Comparison of ENCODE assay signal across 21 cellular contexts in genomic region chr1:166859597-166859996, GRCh38. TPM values are rescaled to one million over a fixed set of nuclear protein-coding genes. Genes with fewer than 3 reads are reported as not detected.
DNase-seq lines count a peak whose midpoint lies in the region; ATAC-seq and TF ChIP-seq lines count a peak whose summit lies in the region.
"Had no signal": no experiment of that assay in that cellular context is flagged by ENCODE, and none has a peak within 500 bp of the region (broad histone marks: within the 10 kb centered on the region; RNA-seq: fewer than 3 reads in every experiment).

No MANE protein-coding gene starts in this region.

- DNase-seq in activated T-cell treated with anti-CD3 and anti-CD28 coated beads, Interleukin-2, amount 50 U/mL, for 24 hours: no peak
- DNase-seq in activated T-cell treated with anti-CD3 and anti-CD28 coated beads, Interleukin-2, amount 50 U/mL, for 4 hours: no peak
- DNase-seq in spleen: peak; percentile 75
- DNase-seq in T-helper 2 cell: no peak
- DNase-seq in EL: no peak
- DNase-seq: activated CD4-positive, alpha-beta T cell treated with anti-CD3 and anti-CD28 coated beads, Interleukin-2, amount 10 ng/mL, durations not matched to agents 7 days and 5 days; activated T-cell treated with anti-CD3 and anti-CD28 coated beads, Interleukin-2, amount 50 U/mL, for 48 hours; CD4-positive, CD25-positive, alpha-beta regulatory T cell; DMS79 treated with DMSO at 0.1 percent for 48 hours; IMR-90; islet precursor cell; NCI-H2081; NCI-H526; retina had no signal

- peaks cover 98% of the 10 kb centered on the region for H3K36me3 Mint-ChIP-seq in activated T-cell treated with anti-CD3 and anti-CD28 coated beads, Interleukin-2, amount 50 U/mL, for 24 hours (ENCODE audit: low read depth)
- H3K36me3 Mint-ChIP-seq in activated T-cell treated with anti-CD3 and anti-CD28 coated beads, Interleukin-2, amount 50 U/mL, for 4 hours (ENCODE audit: insufficient read depth): peaks cover 42% of the 10 kb centered on the region

- TF ChIP-seq CTCF in spleen (IDR thresholded peaks at IDR 0.05 in 8 of 11, conservative IDR thresholded peaks at IDR 0.05 in 3 of 11): no peak

- no peak for ATAC-seq in activated T-cell treated with anti-CD3 and anti-CD28 coated beads, Interleukin-2, amount 50 U/mL, for 4 hours
- peak; percentile 62 for ATAC-seq in HG03159 (IDR thresholded peaks at IDR 0.05; ENCODE audit: unreplicated experiment)
- no peak for ATAC-seq in HG03457 (IDR thresholded peaks at IDR 0.05; ENCODE audit: unreplicated experiment)

- no peaks in the 10 kb centered on the region for H3K9me3 ChIP-seq in spleen
- H3K9me3 ChIP-seq: neutrophil, vagina had no signal

- 66 to 87% (median 71%) methylated on average over 4 to 5 of the region's 5 CpGs for WGBS in spleen, 5 donors

- H3K9me3 Mint-ChIP-seq in activated T-cell treated with anti-CD3 and anti-CD28 coated beads, Interleukin-2, amount 50 U/mL, for 24 hours: no peaks in the 10 kb centered on the region
- no peaks in the 10 kb centered on the region for H3K9me3 Mint-ChIP-seq in activated T-cell treated with anti-CD3 and anti-CD28 coated beads, Interleukin-2, amount 50 U/mL, for 4 hours
- H3K9me3 Mint-ChIP-seq: activated CD4-positive, alpha-beta T cell treated with anti-CD3 and anti-CD28 coated beads, Interleukin-2, amount 10 ng/mL, durations not matched to agents 7 days and 5 days; CD4-positive, CD25-positive, alpha-beta regulatory T cell; central memory CD8-positive, alpha-beta T cell had no signal

- peak overlapping the region; percentile 9 for H3K27ac Mint-ChIP-seq in activated T-cell treated with anti-CD3 and anti-CD28 coated beads, Interleukin-2, amount 50 U/mL, for 24 hours
- H3K27ac Mint-ChIP-seq: activated CD4-positive, alpha-beta T cell treated with anti-CD3 and anti-CD28 coated beads, Interleukin-2, amount 10 ng/mL, durations not matched to agents 7 days and 5 days had no signal

- no peaks in the 10 kb centered on the region for H3K27me3 Mint-ChIP-seq in activated T-cell treated with anti-CD3 and anti-CD28 coated beads, Interleukin-2, amount 50 U/mL, for 24 hours
- H3K27me3 Mint-ChIP-seq in activated T-cell treated with anti-CD3 and anti-CD28 coated beads, Interleukin-2, amount 50 U/mL, for 4 hours (ENCODE audit: low read depth): no peaks in the 10 kb centered on the region
- H3K27me3 Mint-ChIP-seq: activated CD4-positive, alpha-beta T cell treated with anti-CD3 and anti-CD28 coated beads, Interleukin-2, amount 10 ng/mL, durations not matched to agents 7 days and 5 days; CD4-positive, CD25-positive, alpha-beta regulatory T cell; central memory CD8-positive, alpha-beta T cell had no signal

- H3K27me3 ChIP-seq in spleen (replicated peaks in 1 of 7): no peaks in the 10 kb centered on the region
- H3K27me3 ChIP-seq: neutrophil, vagina had no signal

- H3K27ac ChIP-seq in cingulate gyrus (ENCODE audit: low read depth, low read length) (peak overlapping the region; percentile 95), spleen (no peak overlapping the region)
- H3K27ac ChIP-seq: neutrophil, SK-N-MC, vagina had no signal

- intact Hi-C loops in spleen (cut with DNase I; ENCODE audit: low total_unique reads): no loop called here

- H3K4me1 ChIP-seq in spleen: no peaks in the 10 kb centered on the region
- H3K4me1 ChIP-seq: vagina had no signal

- no peak for TF ChIP-seq POLR2A in spleen (IDR thresholded peaks at IDR 0.05)

- peaks cover 15% of the 10 kb centered on the region for H3K4me1 Mint-ChIP-seq in activated T-cell treated with anti-CD3 and anti-CD28 coated beads, Interleukin-2, amount 50 U/mL, for 24 hours (ENCODE audit: low read depth)
- H3K4me1 Mint-ChIP-seq in activated T-cell treated with anti-CD3 and anti-CD28 coated beads, Interleukin-2, amount 50 U/mL, for 4 hours (ENCODE audit: low read depth): peaks cover 3% of the 10 kb centered on the region

- peaks cover 0 to 100% (median 63%) of the 10 kb centered on the region in 6 donors for H3K36me3 ChIP-seq in spleen

- H3K4me3 ChIP-seq in spleen: no peak overlapping the region
- H3K4me3 ChIP-seq: SK-N-MC, vagina had no signal

- no peak overlapping the region for H3K4me3 Mint-ChIP-seq in activated T-cell treated with anti-CD3 and anti-CD28 coated beads, Interleukin-2, amount 50 U/mL, for 24 hours
- H3K4me3 Mint-ChIP-seq in activated T-cell treated with anti-CD3 and anti-CD28 coated beads, Interleukin-2, amount 50 U/mL, for 4 hours: no peak overlapping the region
- H3K4me3 Mint-ChIP-seq: activated CD4-positive, alpha-beta T cell treated with anti-CD3 and anti-CD28 coated beads, Interleukin-2, amount 10 ng/mL, durations not matched to agents 7 days and 5 days; CD4-positive, CD25-positive, alpha-beta regulatory T cell; central memory CD8-positive, alpha-beta T cell had no signal

RNA-seq across cellular contexts. Expression of gene TADA1, which starts 16.5 kb away (rescaled TPM):
- 10 to 100 TPM; 19.3 to 20.2 (median 19.7) TPM for total RNA-seq in activated T-cell treated with anti-CD3 and anti-CD28 coated beads, Interleukin-2, amount 50 U/mL, for 4 hours
- total RNA-seq in spleen: 10 to 100 TPM in 4 of 7 donors, 1 to 10 TPM in 3; 9.1 to 15.7 (median 10.2) TPM
- polyA plus RNA-seq in spleen: 10 to 100 TPM in 2 of 3 donors, 1 to 10 TPM in 1; 8.6 to 11.7 (median 10.3) TPM

RNA-seq across cellular contexts. Expression of gene POGK, which starts 20.3 kb away (rescaled TPM):
- total RNA-seq in activated T-cell treated with anti-CD3 and anti-CD28 coated beads, Interleukin-2, amount 50 U/mL, for 4 hours: 10 to 100 TPM; 71.7 to 74.6 (median 71.8) TPM
- 10 to 100 TPM; 33.3 to 42.6 (median 36.1) TPM for total RNA-seq in spleen
- polyA plus RNA-seq in spleen: 10 to 100 TPM in 1 of 3 donors, 1 to 10 TPM in 2; 7.3 to 12.5 (median 8.3) TPM
